ENCODE assay signal across 8 cellular contexts in the genomic region with DNA sequence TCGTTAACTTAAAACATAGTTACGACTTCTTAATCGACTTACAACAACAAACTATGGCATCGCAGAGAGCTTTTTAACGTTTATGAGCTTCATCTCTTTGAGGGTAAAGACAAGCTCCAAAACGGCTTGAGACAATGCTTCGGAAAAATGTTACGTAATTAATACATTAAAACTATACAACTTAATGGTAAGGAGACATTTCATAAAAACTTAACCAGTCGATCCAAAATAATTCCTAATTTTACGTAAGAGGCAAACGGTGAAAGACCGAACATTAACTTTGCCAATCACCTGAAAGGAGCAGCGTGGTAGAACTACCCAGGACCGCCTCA. TPM values are rescaled to one million over a fixed set of nuclear protein-coding genes. Genes with fewer than 3 reads are reported as not detected.
DNase-seq lines count a peak whose midpoint lies in the region; ATAC-seq and TF ChIP-seq lines count a peak whose summit lies in the region.

No MANE protein-coding gene starts in this region.

- in situ Hi-C loops in GM13976 (cut with MboI; ENCODE audit: low sequenced_read_pairs, unreplicated experiment) = no loop called here

- no peaks in the 10 kb centered on the region for H3K27me3 Mint-ChIP-seq in activated T-helper 17 cell treated with anti-CD3 and anti-CD28 coated beads, Interleukin-2, amount 50 U/mL, for 72 hours
- H3K27me3 Mint-ChIP-seq in stimulated activated naive CD8-positive, alpha-beta T cell treated with anti-CD3 and anti-CD28 coated beads, Interleukin-15, amount 100 ng/mL, for 72 hours = no peaks in the 10 kb centered on the region

- H3K27me3 ChIP-seq in SK-N-SH (ENCODE audit: insufficient read depth) = no peaks in the 10 kb centered on the region

- H3K79me2 ChIP-seq in SK-N-SH (ENCODE audit: insufficient read depth) = peaks cover 87% of the 10 kb centered on the region

- peaks cover 6 to 16% of the 10 kb centered on the region in 2 experiments; a peak in 3 of 4 replicates for H3K4me1 ChIP-seq in SK-N-SH (ENCODE audit: control insufficient read depth in 1 of 2, insufficient read depth in 2 of 2, low read depth in 1 of 2, low read length in 1 of 2)

- CTCF ChIA-PET in SK-N-SH (lab: Yijun Ruan, JAX) = interaction anchor here (0.6 to 2.4 kb wide), 33 partner anchors 10 to 457 kb away, joined by 3 to 42 read pairs (median 4); no protein-coding TSS in a partner anchor

- H3K27ac ChIP-seq in SK-N-SH (ENCODE audit: low read depth in 2 of 2, low read length in 1 of 2) = peak overlapping the region; percentile 47 to 100

- H3K4me2 ChIP-seq in SK-N-SH = peak overlapping the region; percentile 87

- H3K9me2 ChIP-seq in SK-N-SH = no peaks in the 10 kb centered on the region

- DNase-seq in SK-N-SH (no peak), GM13976 (ENCODE audit: low spot score) (no peak)
- no peak for DNase-seq in stimulated activated naive CD8-positive, alpha-beta T cell treated with anti-CD3 and anti-CD28 coated beads, Interleukin-15, amount 100 ng/mL, for 72 hours

- peaks cover 71% of the 10 kb centered on the region for H3K36me3 Mint-ChIP-seq in activated T-helper 17 cell treated with anti-CD3 and anti-CD28 coated beads, Interleukin-2, amount 50 U/mL, for 72 hours (ENCODE audit: low read depth)

- peak overlapping the region; percentile 98 for H3K4me3 Mint-ChIP-seq in activated T-helper 17 cell treated with anti-CD3 and anti-CD28 coated beads, Interleukin-2, amount 50 U/mL, for 72 hours
- peak overlapping the region; percentile 81 to 90 for H3K4me3 Mint-ChIP-seq in stimulated activated naive CD8-positive, alpha-beta T cell treated with anti-CD3 and anti-CD28 coated beads, Interleukin-15, amount 100 ng/mL, for 72 hours

- H3K36me3 ChIP-seq in SK-N-SH (replicated peaks in 1 of 2; ENCODE audit: control insufficient read depth in 1 of 2, insufficient read depth in 2 of 2, low read length in 1 of 2) = peaks cover 0 to 4% of the 10 kb centered on the region in 2 experiments

- no peak for TF ChIP-seq EP300 in SK-N-SH (IDR thresholded peaks at IDR 0.05; ENCODE audit: borderline replicate concordance in 1 of 2, low read depth in 1 of 2, low read length in 1 of 2)

- no peaks in the 10 kb centered on the region for H3K9me3 Mint-ChIP-seq in activated T-helper 17 cell treated with anti-CD3 and anti-CD28 coated beads, Interleukin-2, amount 50 U/mL, for 72 hours
- H3K9me3 Mint-ChIP-seq in stimulated activated naive CD8-positive, alpha-beta T cell treated with anti-CD3 and anti-CD28 coated beads, Interleukin-15, amount 100 ng/mL, for 72 hours = no peaks in the 10 kb centered on the region

- H3K9me3 ChIP-seq in SK-N-SH (no peaks in the 10 kb centered on the region), iPS-18c (ENCODE audit: control insufficient read depth, insufficient read depth, low read length) (no peaks in the 10 kb centered on the region)

- H4K20me1 ChIP-seq in SK-N-SH (ENCODE audit: insufficient read depth) = peaks cover 47% of the 10 kb centered on the region

- H3K9ac ChIP-seq in SK-N-SH = peak overlapping the region; percentile 97

- peaks cover 54% of the 10 kb centered on the region for H3K4me1 Mint-ChIP-seq in activated T-helper 17 cell treated with anti-CD3 and anti-CD28 coated beads, Interleukin-2, amount 50 U/mL, for 72 hours
- peaks cover 64% of the 10 kb centered on the region for H3K4me1 Mint-ChIP-seq in stimulated activated naive CD8-positive, alpha-beta T cell treated with anti-CD3 and anti-CD28 coated beads, Interleukin-15, amount 100 ng/mL, for 72 hours

- peak overlapping the region; percentile 100 for H3K27ac Mint-ChIP-seq in activated T-helper 17 cell treated with anti-CD3 and anti-CD28 coated beads, Interleukin-2, amount 50 U/mL, for 72 hours
- H3K27ac Mint-ChIP-seq in stimulated activated naive CD8-positive, alpha-beta T cell treated with anti-CD3 and anti-CD28 coated beads, Interleukin-15, amount 100 ng/mL, for 72 hours = peak overlapping the region; percentile 100

- ATAC-seq in SK-N-SH treated with all-trans-retinoic acid at 6 μM for 48 hours = no peak
- ATAC-seq in activated T-helper 17 cell treated with anti-CD3 and anti-CD28 coated beads, Interleukin-2, amount 50 U/mL, for 72 hours (replicated peaks) = no peak
- no peak for ATAC-seq in stimulated activated naive CD8-positive, alpha-beta T cell treated with anti-CD3 and anti-CD28 coated beads, Interleukin-15, amount 100 ng/mL, for 72 hours
- no peak for ATAC-seq in GM18909 (IDR thresholded peaks at IDR 0.05; ENCODE audit: poor library complexity, unreplicated experiment)
- no peak for ATAC-seq in HG03571 (IDR thresholded peaks at IDR 0.05; ENCODE audit: unreplicated experiment)

- no peak for TF ChIP-seq RAD21 in SK-N-SH (IDR thresholded peaks at IDR 0.05; ENCODE audit: low read length)

- no peak overlapping the region for H2AFZ ChIP-seq in SK-N-SH (ENCODE audit: low read depth)

- TF ChIP-seq CTCF in SK-N-SH (IDR thresholded peaks at IDR 0.05) (no peak), GM13976 (IDR thresholded peaks at IDR 0.05; ENCODE audit: borderline replicate concordance, control extremely low read depth, extremely low read depth, insufficient read depth, missing control alignments) (no peak)

- H3F3A ChIP-seq in SK-N-SH (replicated peaks; ENCODE audit: insufficient read depth) = peaks cover 12% of the 10 kb centered on the region

- 3% methylated on average over 14 of the region's 14 CpGs for WGBS in SK-N-SH (ENCODE audit: low lambda C conversion rate)

- peak overlapping the region; percentile 94 to 99 for H3K4me3 ChIP-seq in SK-N-SH (ENCODE audit: low read depth in 2 of 2, low read length in 1 of 2)
- H3K4me3 ChIP-seq in iPS-18c (ENCODE audit: insufficient read depth, low read depth, low read length) = peak overlapping the region; percentile 99

- POLR2A ChIA-PET in SK-N-SH (lab: Yijun Ruan, JAX) = no interaction called here

TF ChIP-seq in SK-N-SH, 30 proteins besides CTCF, POLR2A, EP300 and RAD21:
- TF ChIP-seq NRF1 (IDR thresholded peaks at IDR 0.05; ENCODE audit: low read depth, low read length) (no peak), FOXM1 (IDR thresholded peaks at IDR 0.05; ENCODE audit: low read depth) (no peak), RCOR1 (IDR thresholded peaks at IDR 0.05; ENCODE audit: low read length) (0 out of 2 replicates have a peak, but pooled peaks have one; percentile 34)

TF ChIP-seq in SK-N-SH treated with all-trans-retinoic acid at 6 μM for 48 hours, 23 proteins besides CTCF, POLR2A, EP300 and RAD21:
- TF ChIP-seq, protein P1, sequence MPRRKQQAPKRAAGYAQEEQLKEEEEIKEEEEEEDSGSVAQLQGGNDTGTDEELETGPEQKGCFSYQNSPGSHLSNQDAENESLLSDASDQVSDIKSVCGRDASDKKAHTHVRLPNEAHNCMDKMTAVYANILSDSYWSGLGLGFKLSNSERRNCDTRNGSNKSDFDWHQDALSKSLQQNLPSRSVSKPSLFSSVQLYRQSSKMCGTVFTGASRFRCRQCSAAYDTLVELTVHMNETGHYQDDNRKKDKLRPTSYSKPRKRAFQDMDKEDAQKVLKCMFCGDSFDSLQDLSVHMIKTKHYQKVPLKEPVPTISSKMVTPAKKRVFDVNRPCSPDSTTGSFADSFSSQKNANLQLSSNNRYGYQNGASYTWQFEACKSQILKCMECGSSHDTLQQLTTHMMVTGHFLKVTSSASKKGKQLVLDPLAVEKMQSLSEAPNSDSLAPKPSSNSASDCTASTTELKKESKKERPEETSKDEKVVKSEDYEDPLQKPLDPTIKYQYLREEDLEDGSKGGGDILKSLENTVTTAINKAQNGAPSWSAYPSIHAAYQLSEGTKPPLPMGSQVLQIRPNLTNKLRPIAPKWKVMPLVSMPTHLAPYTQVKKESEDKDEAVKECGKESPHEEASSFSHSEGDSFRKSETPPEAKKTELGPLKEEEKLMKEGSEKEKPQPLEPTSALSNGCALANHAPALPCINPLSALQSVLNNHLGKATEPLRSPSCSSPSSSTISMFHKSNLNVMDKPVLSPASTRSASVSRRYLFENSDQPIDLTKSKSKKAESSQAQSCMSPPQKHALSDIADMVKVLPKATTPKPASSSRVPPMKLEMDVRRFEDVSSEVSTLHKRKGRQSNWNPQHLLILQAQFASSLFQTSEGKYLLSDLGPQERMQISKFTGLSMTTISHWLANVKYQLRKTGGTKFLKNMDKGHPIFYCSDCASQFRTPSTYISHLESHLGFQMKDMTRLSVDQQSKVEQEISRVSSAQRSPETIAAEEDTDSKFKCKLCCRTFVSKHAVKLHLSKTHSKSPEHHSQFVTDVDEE (CRISPR knock-in tag; IDR thresholded peaks at IDR 0.05) = no peak
- TF ChIP-seq RARB (CRISPR knock-in tag; IDR thresholded peaks at IDR 0.05) (no peak), ARNTL (CRISPR knock-in tag; IDR thresholded peaks at IDR 0.05; ENCODE audit: borderline replicate concordance, low read depth) (no peak)

RNA-seq across cellular contexts. Expression of gene NAA50, which starts 1.1 kb away (rescaled TPM):
- polyA plus RNA-seq in SK-N-SH (2012; rRNA removed) = 39.6 and 79.5 TPM in 2 replicates
- 45.7 and 51.6 TPM in 2 replicates for polyA plus RNA-seq in SK-N-SH (2012; cell fraction: cytosol; rRNA removed)
- 33.1 and 50.0 TPM in 2 replicates for polyA plus RNA-seq in SK-N-SH (2012; cell fraction: nucleus; rRNA removed)
- total RNA-seq in activated T-helper 17 cell treated with anti-CD3 and anti-CD28 coated beads, Interleukin-2, amount 50 U/mL, for 72 hours = 100 to 1,000 TPM in 1 of 2 donors, 10 to 100 TPM in 1; 62.1 to 152 TPM

RNA-seq across cellular contexts. Expression of gene ATP6V1A, which starts 1.9 kb away (rescaled TPM):
- polyA plus RNA-seq in SK-N-SH (2012; rRNA removed) = 12.1 and 16.7 TPM in 2 replicates
- polyA plus RNA-seq in SK-N-SH (2012; cell fraction: cytosol; rRNA removed) = 18.4 and 18.8 TPM in 2 replicates
- 4.8 and 12.7 TPM in 2 replicates for polyA plus RNA-seq in SK-N-SH (2012; cell fraction: nucleus; rRNA removed)
- 10 to 100 TPM; 27.0 to 39.6 TPM for total RNA-seq in activated T-helper 17 cell treated with anti-CD3 and anti-CD28 coated beads, Interleukin-2, amount 50 U/mL, for 72 hours

RNA-seq across cellular contexts. Expression of gene USF3, which starts 48.5 kb away (rescaled TPM):
- 3.1 and 4.4 TPM in 2 replicates for polyA plus RNA-seq in SK-N-SH (2012; rRNA removed)
- 4.5 and 4.9 TPM in 2 replicates for polyA plus RNA-seq in SK-N-SH (2012; cell fraction: cytosol; rRNA removed)
- 1.8 and 3.7 TPM in 2 replicates for polyA plus RNA-seq in SK-N-SH (2012; cell fraction: nucleus; rRNA removed)
- total RNA-seq in activated T-helper 17 cell treated with anti-CD3 and anti-CD28 coated beads, Interleukin-2, amount 50 U/mL, for 72 hours = 10 to 100 TPM; 14.6 to 19.9 TPM
